In the genomic region with DNA sequence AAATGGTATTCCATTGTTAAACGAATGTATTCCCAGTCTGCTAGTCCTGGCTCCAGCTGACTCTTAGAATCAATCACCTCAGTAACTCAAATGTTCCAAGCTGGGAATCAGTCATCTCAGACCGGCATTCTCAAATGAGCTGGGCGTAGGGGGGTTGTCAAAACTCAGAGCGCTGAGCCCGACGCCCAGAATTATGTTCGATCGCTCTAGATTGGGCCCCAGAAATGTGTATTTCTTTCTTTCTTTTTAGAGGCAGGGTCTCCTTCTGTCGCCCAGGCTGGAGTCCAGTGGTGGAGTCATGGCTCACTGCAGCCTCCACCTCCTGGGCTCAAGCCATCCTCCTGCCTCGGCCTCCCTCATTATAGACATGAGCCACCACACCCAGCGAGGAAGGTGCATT, we compare ENCODE assay signal across 9 cellular contexts.
DNase-seq lines count a peak whose midpoint lies in the region; ATAC-seq and TF ChIP-seq lines count a peak whose summit lies in the region.
"Had no signal": no experiment of that assay in that cellular context is flagged by ENCODE, and none has a peak within 500 bp of the region (broad histone marks: within the 10 kb centered on the region; RNA-seq: fewer than 3 reads in every experiment).

No MANE protein-coding gene starts in this region.

- no peak for TF ChIP-seq POLR2A in Peyer's patch (IDR thresholded peaks at IDR 0.05)

- no peak for DNase-seq in AG09309 (ENCODE audit: low read depth)
- DNase-seq in Peyer's patch = no peak
- no peak for DNase-seq in epithelial cell of prostate (ENCODE audit: low read depth, low spot score)
- no peak for DNase-seq in globus pallidus (ENCODE audit: low spot score)
- no peak for DNase-seq in NOMO-1 treated with dmso at 0.1 percent for 144 hours (lab: John Stamatoyannopoulos, UW; ENCODE audit: unreplicated experiment)
- DNase-seq in Ammon's horn (ENCODE audit: low spot score) = no peak
- DNase-seq: GDM1 had no signal

- H3K9me3 ChIP-seq in Peyer's patch (peaks cover 0 to 3% (median 0%) of the 10 kb centered on the region in 4 donors), neuron (ENCODE audit: low read length) (no peaks in the 10 kb centered on the region)

- H3K36me3 ChIP-seq in Peyer's patch (no peaks in the 10 kb centered on the region), neuron (ENCODE audit: insufficient read depth, low read length) (no peaks in the 10 kb centered on the region)

- no peak for ATAC-seq in GM18868 (IDR thresholded peaks at IDR 0.05; ENCODE audit: unreplicated experiment)

- peaks cover 0 to 5% of the 10 kb centered on the region in 2 donors for H3K27me3 ChIP-seq in Peyer's patch
- peaks cover 18% of the 10 kb centered on the region for H3K27me3 ChIP-seq in neuron (ENCODE audit: insufficient read depth, low read length)

- H3K27ac ChIP-seq in Peyer's patch (peak overlapping the region in 2 of 4 donors; percentile 72 to 79), epithelial cell of prostate (peak overlapping the region; percentile 53)

- peak overlapping the region; percentile 53 for H3K4me3 ChIP-seq in AG09309 (ENCODE audit: control insufficient read depth, low read depth, low read length)
- peak overlapping the region in 3 of 4 donors; percentile 21 to 49 (median 49) for H3K4me3 ChIP-seq in Peyer's patch
- H3K4me3 ChIP-seq in neuron (ENCODE audit: low read length) = peak overlapping the region; percentile 60

- peaks cover 0 to 14% (median 0%) of the 10 kb centered on the region in 4 donors for H3K4me1 ChIP-seq in Peyer's patch
- H3K4me1 ChIP-seq in neuron (ENCODE audit: insufficient read depth, low read length) = peaks cover 5% of the 10 kb centered on the region

- TF ChIP-seq CTCF in AG09309 (IDR thresholded peaks at IDR 0.05; ENCODE audit: control insufficient read depth, insufficient read depth, low read depth, low read length, missing control alignments) (no peak), Peyer's patch (IDR thresholded peaks at IDR 0.05) (no peak)

- H2AFZ ChIP-seq in neuron (ENCODE audit: low read depth, low read length) = peak overlapping the region; percentile 95
